18 cellular contexts compared by ENCODE assay signal in genomic region chr13:112204881-112205327, GRCh38.
DNase-seq lines count a peak whose midpoint lies in the region; ATAC-seq, FAIRE-seq and TF ChIP-seq lines count a peak whose summit lies in the region.
"Had no signal": no experiment of that assay in that cellular context is flagged by ENCODE, and none has a peak within 500 bp of the region (broad histone marks: within the 10 kb centered on the region; RNA-seq: fewer than 3 reads in every experiment).

No MANE protein-coding gene starts in this region.

- H3K4me1 Mint-ChIP-seq in activated T-helper 1 cell treated with anti-CD3 and anti-CD28 coated beads, Interleukin-12 subunit alpha, Interleukin-12 subunit beta, Interleukin-2, Interleukin-4 antibody, amounts not matched to agents 30 ng/mL and 10 ng/mL and 1 ng/mL, durations not matched to agents 14 hours and 24 hours and 36 hours (ENCODE audit: low read depth): peaks cover 9% of the 10 kb centered on the region

- FAIRE-seq in pancreas (lab: Jason Lieb, UNC): no peak

- no peaks in the 10 kb centered on the region for H3K9me3 ChIP-seq in iPS-18a (ENCODE audit: control insufficient read depth, low read depth, low read length)
- H3K9me3 ChIP-seq in pancreas: no peaks in the 10 kb centered on the region
- no peaks in the 10 kb centered on the region for H3K9me3 ChIP-seq in psoas muscle
- H3K9me3 ChIP-seq: colonic mucosa had no signal

- H3K27me3 ChIP-seq in iPS-18a (ENCODE audit: control insufficient read depth, insufficient read depth, low read length) (peaks cover 80% of the 10 kb centered on the region), pancreas (peaks cover 0 to 19% (median 0%) of the 10 kb centered on the region in 4 donors), psoas muscle (ENCODE audit: insufficient read depth in 3 of 3, low read length in 2 of 3) (peaks cover 0 to 47% (median 9%) of the 10 kb centered on the region in 3 donors)

- no peaks in the 10 kb centered on the region for H3K36me3 Mint-ChIP-seq in activated T-helper 1 cell treated with anti-CD3 and anti-CD28 coated beads, Interleukin-12 subunit alpha, Interleukin-12 subunit beta, Interleukin-2, Interleukin-4 antibody, amounts not matched to agents 30 ng/mL and 10 ng/mL and 1 ng/mL, durations not matched to agents 14 hours and 24 hours and 36 hours (ENCODE audit: low read depth)

- H3K27me3 Mint-ChIP-seq in activated T-helper 1 cell treated with anti-CD3 and anti-CD28 coated beads, Interleukin-12 subunit alpha, Interleukin-12 subunit beta, Interleukin-2, Interleukin-4 antibody, amounts not matched to agents 30 ng/mL and 10 ng/mL and 1 ng/mL, durations not matched to agents 14 hours and 24 hours and 36 hours (ENCODE audit: insufficient read depth): peaks cover 28% of the 10 kb centered on the region

- intact Hi-C loops in activated T-helper 1 cell treated with anti-CD3 and anti-CD28 coated beads, Interleukin-12 subunit alpha, Interleukin-12 subunit beta, Interleukin-2, Interleukin-4 antibody, amounts not matched to agents 30 ng/mL and 10 ng/mL and 1 ng/mL, durations not matched to agents 14 hours and 24 hours and 36 hours (cut with micrococcal nuclease): no loop called here
- intact Hi-C loops in pancreas (cut with DNase I): no loop called here
- intact Hi-C loops in psoas muscle (cut with DNase I): no loop called here

- H3K4me3 ChIP-seq in iPS-18a (ENCODE audit: low read length) (peak overlapping the region; percentile 55), pancreas (no peak overlapping the region), psoas muscle (no peak overlapping the region)
- H3K4me3 ChIP-seq: colonic mucosa had no signal

- TF ChIP-seq CTCF in pancreas (IDR thresholded peaks at IDR 0.05): no peak
- TF ChIP-seq CTCF in psoas muscle (IDR thresholded peaks at IDR 0.05): no peak

- H3K27ac Mint-ChIP-seq in activated T-helper 1 cell treated with anti-CD3 and anti-CD28 coated beads, Interleukin-12 subunit alpha, Interleukin-12 subunit beta, Interleukin-2, Interleukin-4 antibody, amounts not matched to agents 30 ng/mL and 10 ng/mL and 1 ng/mL, durations not matched to agents 14 hours and 24 hours and 36 hours: no peak overlapping the region
- H3K27ac Mint-ChIP-seq: activated CD4-positive, alpha-beta memory T cell treated with anti-CD3 and anti-CD28 coated beads, Interleukin-2, amount 10 ng/mL, durations not matched to agents 7 days and 5 days; activated T-helper 2 cell treated with anti-CD3 and anti-CD28 coated beads, Interferon-gamma antibody, Interleukin-2, Interleukin-4, amounts not matched to agents 10 μg/mL and 5 μg/mL and 100 μg/mL, durations not matched to agents 14 hours and 24 hours and 36 hours had no signal

- H3K27ac ChIP-seq in iPS-18a (ENCODE audit: low read length) (no peak overlapping the region), pancreas (no peak overlapping the region), psoas muscle (no peak overlapping the region)
- H3K27ac ChIP-seq: 22Rv1, C4-2B, colonic mucosa had no signal

- H3K36me3 ChIP-seq in iPS-18a (ENCODE audit: control insufficient read depth, low read depth, low read length) (no peaks in the 10 kb centered on the region), pancreas (no peaks in the 10 kb centered on the region), psoas muscle (ENCODE audit: insufficient read depth in 1 of 2, low read depth in 1 of 2) (no peaks in the 10 kb centered on the region)
- H3K36me3 ChIP-seq: colonic mucosa had no signal

- ATAC-seq in pancreas (peak; percentile 37 to 86 (median 66)), GM18873 (IDR thresholded peaks at IDR 0.05; ENCODE audit: low FRiP score, unreplicated experiment) (no peak), psoas muscle (no peak), HG03159 (IDR thresholded peaks at IDR 0.05; ENCODE audit: unreplicated experiment) (no peak)

- no peaks in the 10 kb centered on the region for H3K9me3 Mint-ChIP-seq in activated T-helper 1 cell treated with anti-CD3 and anti-CD28 coated beads, Interleukin-12 subunit alpha, Interleukin-12 subunit beta, Interleukin-2, Interleukin-4 antibody, amounts not matched to agents 30 ng/mL and 10 ng/mL and 1 ng/mL, durations not matched to agents 14 hours and 24 hours and 36 hours
- H3K9me3 Mint-ChIP-seq: activated CD4-positive, alpha-beta memory T cell treated with anti-CD3 and anti-CD28 coated beads, Interleukin-2, amount 10 ng/mL, durations not matched to agents 7 days and 5 days; activated T-helper 2 cell treated with anti-CD3 and anti-CD28 coated beads, Interferon-gamma antibody, Interleukin-2, Interleukin-4, amounts not matched to agents 10 μg/mL and 5 μg/mL and 100 μg/mL, durations not matched to agents 14 hours and 24 hours and 36 hours had no signal

- H3K9ac ChIP-seq in iPS-18a (ENCODE audit: low read length): peak overlapping the region; percentile 21

- DNase-seq in NCI-H146 (lab: John Stamatoyannopoulos, UW) (peak; percentile 24), NCI-H146 treated with DMSO at 0.1 percent for 48 hours (lab: John Stamatoyannopoulos, UW; ENCODE audit: unreplicated experiment) (no peak), pancreas (peak in 3 of 6 donors; percentile 32 to 60 (median 50)), psoas muscle (no peak)
- no peak for DNase-seq in activated T-helper 1 cell treated with anti-CD3 and anti-CD28 coated beads, Interleukin-12 subunit alpha, Interleukin-12 subunit beta, Interleukin-2, Interleukin-4 antibody, amounts not matched to agents 30 ng/mL and 10 ng/mL and 1 ng/mL, durations not matched to agents 14 hours and 24 hours and 36 hours (ENCODE audit: low spot score)
- DNase-seq: activated CD4-positive, alpha-beta memory T cell treated with anti-CD3 and anti-CD28 coated beads, Interleukin-2, amount 10 ng/mL, durations not matched to agents 7 days and 5 days; colonic mucosa; Karpas-422; midbrain; NCI-H1417 treated with DMSO at 0.1 percent for 48 hours; NCI-H226; stimulated activated CD4-positive, alpha-beta T cell treated with anti-CD3 and anti-CD28 coated beads, Interleukin-15, amount 100 ng/mL, for 24 hours had no signal

- WGBS in pancreas, 2 donors: 2% methylated on average over 16 of the region's 16 CpGs
- WGBS in psoas muscle, 3 donors: 4% methylated on average over 16 of the region's 16 CpGs

- H3K4me1 ChIP-seq in iPS-18a (ENCODE audit: control insufficient read depth, low read depth, low read length) (peaks cover 29% of the 10 kb centered on the region), pancreas (no peaks in the 10 kb centered on the region), psoas muscle (no peaks in the 10 kb centered on the region)
- H3K4me1 ChIP-seq: colonic mucosa had no signal

- H3K4me3 Mint-ChIP-seq in activated T-helper 1 cell treated with anti-CD3 and anti-CD28 coated beads, Interleukin-12 subunit alpha, Interleukin-12 subunit beta, Interleukin-2, Interleukin-4 antibody, amounts not matched to agents 30 ng/mL and 10 ng/mL and 1 ng/mL, durations not matched to agents 14 hours and 24 hours and 36 hours: peak overlapping the region; percentile 21
- H3K4me3 Mint-ChIP-seq: activated CD4-positive, alpha-beta memory T cell treated with anti-CD3 and anti-CD28 coated beads, Interleukin-2, amount 10 ng/mL, durations not matched to agents 7 days and 5 days had no signal

Comparison
In these comparisons a context has a peak if more than half of its experiments do, and no peak if none do; other contexts are left out.
1. ATAC-seq: peak in pancreas (4 of 4); none in GM18873 (single experiment), psoas muscle (0 of 4) and HG03159 (single experiment).